In genomic region chr2:211486-212184, GRCh38 we compare ENCODE assay signal across 5 cellular contexts.
"Had no signal": no experiment of that assay in that cellular context is flagged by ENCODE, and none has a peak within 500 bp of the region (broad histone marks: within the 10 kb centered on the region; RNA-seq: fewer than 3 reads in every experiment).

No MANE protein-coding gene starts in this region.

- ATAC-seq: K562 had no signal

- DNase-seq: KBM-7 had no signal

- H3K27ac ChIP-seq: HL-60 had no signal

- H3K4me3 ChIP-seq: K562 had no signal

- FAIRE-seq: HepG2, HTR-8/SVneo, K562 had no signal
